ENCODE assay signal across 33 cellular contexts in the genomic region with DNA sequence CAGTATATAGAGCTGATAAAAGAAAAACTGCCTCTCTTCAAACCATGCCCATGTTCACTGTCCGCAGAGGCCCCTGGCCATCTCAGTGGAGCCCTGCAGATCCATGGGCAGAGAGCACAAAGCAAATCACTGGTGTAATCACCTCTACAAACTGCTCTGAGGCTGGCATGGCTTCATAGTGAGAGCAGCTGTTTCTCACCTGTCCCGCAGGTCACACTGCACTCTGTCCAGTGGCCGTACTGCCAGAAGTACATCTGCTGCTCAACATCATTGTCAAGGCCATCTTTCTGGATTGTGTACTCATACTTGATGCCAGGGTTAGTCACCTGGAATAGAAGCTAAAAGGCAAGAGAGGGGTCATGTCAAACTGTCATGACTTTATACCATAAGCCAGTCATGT.
"Had no signal": no experiment of that assay in that cellular context is flagged by ENCODE, and none has a peak within 500 bp of the region (broad histone marks: within the 10 kb centered on the region; RNA-seq: fewer than 3 reads in every experiment).

No MANE protein-coding gene starts in this region.

- H3K27me3 Mint-ChIP-seq: activated CD4-positive, alpha-beta memory T cell treated with anti-CD3 and anti-CD28 coated beads, Interleukin-2, amount 10 ng/mL, durations not matched to agents 7 days and 5 days; activated naive CD8-positive, alpha-beta T cell; activated T-helper 17 cell treated with anti-CD3 and anti-CD28 coated beads, Interleukin-2, amount 50 U/mL, for 72 hours; brain had no signal

- H3K4me1 Mint-ChIP-seq: activated B cell treated with CpG ODN at 0.5 μM for 24 hours; activated CD4-positive, alpha-beta memory T cell treated with anti-CD3 and anti-CD28 coated beads, Interleukin-2, amount 10 ng/mL, durations not matched to agents 7 days and 5 days; activated CD4-positive, alpha-beta T cell treated with anti-CD3 and anti-CD28 coated beads, Interleukin-2, amount 10 ng/mL, durations not matched to agents 7 days and 5 days; activated T-helper 17 cell treated with anti-CD3 and anti-CD28 coated beads, Interleukin-2, amount 50 U/mL, for 72 hours; brain; T-helper 17 cell had no signal

- H3K36me3 Mint-ChIP-seq: activated naive CD8-positive, alpha-beta T cell; brain had no signal

- H3K27ac ChIP-seq: breast epithelium, cardiac muscle cell, colonic mucosa, epithelial cell of prostate, esophagus squamous epithelium, WERI-Rb-1 had no signal

- FAIRE-seq: endometrium, endothelial cell of umbilical vein, frontal cortex had no signal

- DNase-seq: activated B cell treated with CpG ODN at 0.5 μM for 24 hours; activated CD4-positive, alpha-beta memory T cell treated with anti-CD3 and anti-CD28 coated beads, Interleukin-2, amount 10 ng/mL, durations not matched to agents 7 days and 5 days; activated CD4-positive, alpha-beta T cell treated with anti-CD3 and anti-CD28 coated beads for 4 hours; activated CD4-positive, alpha-beta T cell treated with anti-CD3 and anti-CD28 coated beads, Interleukin-2, amount 10 ng/mL, durations not matched to agents 7 days and 5 days; activated CD4-positive, alpha-beta T cell treated with anti-CD3 and anti-CD28 coated beads, Interleukin-2, amount 50 U/mL, for 4 hours; activated CD4-positive, CD25-positive, alpha-beta regulatory T cell treated with anti-CD3 and anti-CD28 coated beads, Interleukin-2, amount 50 U/mL, for 72 hours; activated effector memory CD4-positive, alpha-beta T cell treated with Interleukin-2 at 50 U/mL for 16 hours; activated gamma-delta T cell treated with Interleukin-2 at 50 U/mL for 16 hours; activated naive CD4-positive, alpha-beta T cell treated with anti-CD3 and anti-CD28 coated beads, Interleukin-2, amount 50 U/mL, for 16 hours; activated naive CD4-positive, alpha-beta T cell treated with Interleukin-2 at 50 U/mL for 16 hours; activated T-cell treated with anti-CD3 and anti-CD28 coated beads, Interleukin-2, amount 50 U/mL, for 4 hours; amniotic stem cell; anterior cingulate cortex; central memory CD4-positive, alpha-beta T cell; cerebellar nuclear complex; colonic mucosa; effector CD8-positive, alpha-beta T cell; esophagus squamous epithelium; head of caudate nucleus; T-helper 1 cell; T-helper 17 cell; T1000; WERI-Rb-1 had no signal

- ATAC-seq: activated T-cell treated with anti-CD3 and anti-CD28 coated beads, Interleukin-2, amount 50 U/mL, for 4 hours; activated T-helper 17 cell treated with anti-CD3 and anti-CD28 coated beads, Interleukin-2, amount 50 U/mL, for 72 hours; T-helper 17 cell had no signal

- H3K27ac Mint-ChIP-seq: activated B cell treated with CpG ODN at 0.5 μM for 24 hours; activated CD4-positive, alpha-beta memory T cell treated with anti-CD3 and anti-CD28 coated beads, Interleukin-2, amount 10 ng/mL, durations not matched to agents 7 days and 5 days; activated CD4-positive, alpha-beta T cell treated with anti-CD3 and anti-CD28 coated beads, Interleukin-2, amount 10 ng/mL, durations not matched to agents 7 days and 5 days; activated naive CD8-positive, alpha-beta T cell; activated T-helper 17 cell treated with anti-CD3 and anti-CD28 coated beads, Interleukin-2, amount 50 U/mL, for 72 hours; brain; T-helper 17 cell; T-helper 2 cell treated with Interferon-gamma antibody and Interleukin-4, amounts not matched to agents 5 μg/mL and 100 μg/mL, for 36 hours had no signal

- H3K36me3 ChIP-seq: breast epithelium, colonic mucosa, esophagus squamous epithelium, WERI-Rb-1 had no signal

- H3K4me3 Mint-ChIP-seq: activated B cell treated with CpG ODN at 0.5 μM for 24 hours; activated CD4-positive, alpha-beta memory T cell treated with anti-CD3 and anti-CD28 coated beads, Interleukin-2, amount 10 ng/mL, durations not matched to agents 7 days and 5 days; activated CD4-positive, alpha-beta T cell treated with anti-CD3 and anti-CD28 coated beads, Interleukin-2, amount 10 ng/mL, durations not matched to agents 7 days and 5 days; activated naive CD8-positive, alpha-beta T cell; activated T-cell treated with anti-CD3 and anti-CD28 coated beads, Interleukin-2, amount 50 U/mL, for 4 hours; activated T-helper 17 cell treated with anti-CD3 and anti-CD28 coated beads, Interleukin-2, amount 50 U/mL, for 72 hours; brain; T-helper 17 cell; T-helper 2 cell treated with Interferon-gamma antibody and Interleukin-4, amounts not matched to agents 5 μg/mL and 100 μg/mL, for 36 hours had no signal

- H3K27me3 ChIP-seq: breast epithelium, cardiac muscle cell, colonic mucosa, esophagus squamous epithelium had no signal

- H3K4me3 ChIP-seq: breast epithelium, cardiac muscle cell, colonic mucosa, esophagus squamous epithelium had no signal

- H3K4me1 ChIP-seq: breast epithelium, colonic mucosa had no signal

- H3K9me3 ChIP-seq: breast epithelium, colonic mucosa, esophagus squamous epithelium had no signal

- H3K9me3 Mint-ChIP-seq: activated B cell treated with CpG ODN at 0.5 μM for 24 hours; activated CD4-positive, alpha-beta memory T cell treated with anti-CD3 and anti-CD28 coated beads, Interleukin-2, amount 10 ng/mL, durations not matched to agents 7 days and 5 days; activated CD4-positive, alpha-beta T cell treated with anti-CD3 and anti-CD28 coated beads, Interleukin-2, amount 10 ng/mL, durations not matched to agents 7 days and 5 days; activated T-cell treated with anti-CD3 and anti-CD28 coated beads, Interleukin-2, amount 50 U/mL, for 4 hours; activated T-helper 17 cell treated with anti-CD3 and anti-CD28 coated beads, Interleukin-2, amount 50 U/mL, for 72 hours; T-helper 2 cell treated with Interferon-gamma antibody and Interleukin-4, amounts not matched to agents 5 μg/mL and 100 μg/mL, for 36 hours had no signal
